8 cellular contexts compared by ENCODE assay signal in the genomic region with DNA sequence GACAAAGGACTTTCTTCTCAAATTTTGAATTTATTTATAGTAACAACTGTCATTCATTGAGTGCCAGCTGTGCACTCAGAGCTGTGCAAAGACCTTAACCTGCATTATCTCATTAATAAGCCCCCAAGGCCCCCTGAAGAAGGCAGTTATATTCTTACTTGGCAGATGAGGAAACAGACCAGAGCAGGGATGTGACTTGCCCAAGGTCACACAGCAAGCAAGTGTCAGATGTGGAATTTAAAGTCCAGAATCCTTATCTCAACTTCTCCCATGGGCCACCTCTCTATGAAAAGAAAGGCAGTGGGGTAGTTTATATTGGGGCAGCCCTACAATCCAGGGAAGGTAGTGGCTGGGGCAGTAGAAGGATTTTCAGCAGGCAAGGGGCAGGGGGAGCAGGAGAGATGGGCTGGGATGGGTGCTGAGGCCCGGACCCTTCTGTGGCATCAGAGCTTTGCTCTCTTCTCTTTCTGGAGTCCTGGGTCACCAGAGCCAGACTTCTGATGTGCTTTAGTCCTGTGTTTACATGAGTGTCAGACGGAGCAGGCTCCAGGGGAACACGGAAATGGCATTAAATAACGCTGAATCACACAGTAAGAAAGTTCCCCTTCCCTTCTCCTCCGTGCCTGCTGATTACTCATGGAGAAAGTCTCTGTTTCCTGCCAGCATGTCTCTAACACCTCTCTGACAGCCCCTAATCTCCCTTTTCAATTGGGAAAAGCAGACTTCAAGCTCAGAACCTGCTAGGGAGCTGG. TPM values are rescaled to one million over a fixed set of nuclear protein-coding genes. Genes with fewer than 3 reads are reported as not detected.
DNase-seq lines count a peak whose midpoint lies in the region; ATAC-seq and TF ChIP-seq lines count a peak whose summit lies in the region.

No MANE protein-coding gene starts in this region.

- H3K27ac Mint-ChIP-seq in activated CD4-positive, alpha-beta memory T cell treated with anti-CD3 and anti-CD28 coated beads for 36 hours: no peak overlapping the region
- no peak overlapping the region for H3K27ac Mint-ChIP-seq in activated CD4-positive, alpha-beta memory T cell treated with anti-CD3 and anti-CD28 coated beads, Interleukin-2, amount 10 ng/mL, durations not matched to agents 7 days and 5 days

- H3K27ac ChIP-seq in Peyer's patch (peak overlapping the region; percentile 42 to 80 (median 48)), esophagus squamous epithelium (peak overlapping the region; percentile 41 to 77 (median 56)), parathyroid adenoma (peak overlapping the region; percentile 67)

- ATAC-seq in HG02970 (IDR thresholded peaks at IDR 0.05; ENCODE audit: low FRiP score, unreplicated experiment): no peak
- ATAC-seq in GM21529 (IDR thresholded peaks at IDR 0.05; ENCODE audit: unreplicated experiment): no peak
- ATAC-seq in HG02678 (IDR thresholded peaks at IDR 0.05; ENCODE audit: unreplicated experiment): no peak

- H3K79me2 ChIP-seq in parathyroid adenoma: no peaks in the 10 kb centered on the region

- TF ChIP-seq CTCF in Peyer's patch (IDR thresholded peaks at IDR 0.05) (no peak), esophagus squamous epithelium (IDR thresholded peaks at IDR 0.05) (no peak), parathyroid adenoma (IDR thresholded peaks at IDR 0.05) (no peak)

- peak overlapping the region; percentile 56 for H2AFZ ChIP-seq in parathyroid adenoma

- no peaks in the 10 kb centered on the region for H3K9me3 Mint-ChIP-seq in activated CD4-positive, alpha-beta memory T cell treated with anti-CD3 and anti-CD28 coated beads for 36 hours
- H3K9me3 Mint-ChIP-seq in activated CD4-positive, alpha-beta memory T cell treated with anti-CD3 and anti-CD28 coated beads, Interleukin-2, amount 10 ng/mL, durations not matched to agents 7 days and 5 days: no peaks in the 10 kb centered on the region

- H3K27me3 Mint-ChIP-seq in activated CD4-positive, alpha-beta memory T cell treated with anti-CD3 and anti-CD28 coated beads for 36 hours: peaks cover 3% of the 10 kb centered on the region
- peaks cover under 1% of the 10 kb centered on the region for H3K27me3 Mint-ChIP-seq in activated CD4-positive, alpha-beta memory T cell treated with anti-CD3 and anti-CD28 coated beads, Interleukin-2, amount 10 ng/mL, durations not matched to agents 7 days and 5 days

- no peak overlapping the region for H3K9ac ChIP-seq in parathyroid adenoma

- TF ChIP-seq POLR2A in Peyer's patch (IDR thresholded peaks at IDR 0.05): no peak
- TF ChIP-seq POLR2A in esophagus squamous epithelium (IDR thresholded peaks at IDR 0.05): no peak

- intact Hi-C loops in activated CD4-positive, alpha-beta memory T cell treated with anti-CD3 and anti-CD28 coated beads for 36 hours (cut with micrococcal nuclease): no loop called here
- intact Hi-C loops in esophagus squamous epithelium (cut with DNase I): no loop called here

- CTCF ChIA-PET in activated CD4-positive, alpha-beta memory T cell treated with anti-CD3 and anti-CD28 coated beads for 36 hours (lab: Charles Lee): no interaction called here
- CTCF ChIA-PET in activated CD4-positive, alpha-beta memory T cell treated with anti-CD3 and anti-CD28 coated beads, Interleukin-2, amount 10 ng/mL, durations not matched to agents 7 days and 5 days (lab: Charles Lee): no interaction called here

- H3K9me3 ChIP-seq in Peyer's patch (no peaks in the 10 kb centered on the region), esophagus squamous epithelium (no peaks in the 10 kb centered on the region), parathyroid adenoma (ENCODE audit: control insufficient read depth, low read length) (no peaks in the 10 kb centered on the region)

- no peaks in the 10 kb centered on the region for H3K36me3 Mint-ChIP-seq in activated CD4-positive, alpha-beta memory T cell treated with anti-CD3 and anti-CD28 coated beads for 36 hours
- no peaks in the 10 kb centered on the region for H3K36me3 Mint-ChIP-seq in activated CD4-positive, alpha-beta memory T cell treated with anti-CD3 and anti-CD28 coated beads, Interleukin-2, amount 10 ng/mL, durations not matched to agents 7 days and 5 days (ENCODE audit: low read depth)

- H3K4me3 Mint-ChIP-seq in activated CD4-positive, alpha-beta memory T cell treated with anti-CD3 and anti-CD28 coated beads for 36 hours: no peak overlapping the region
- no peak overlapping the region for H3K4me3 Mint-ChIP-seq in activated CD4-positive, alpha-beta memory T cell treated with anti-CD3 and anti-CD28 coated beads, Interleukin-2, amount 10 ng/mL, durations not matched to agents 7 days and 5 days

- H3K4me3 ChIP-seq in Peyer's patch (no peak overlapping the region), esophagus squamous epithelium (no peak overlapping the region), parathyroid adenoma (ENCODE audit: low read depth, low read length) (no peak overlapping the region)

- peak overlapping the region; percentile 52 for H3K4me2 ChIP-seq in parathyroid adenoma (ENCODE audit: low read length)

- peaks cover 7% of the 10 kb centered on the region for H3K4me1 Mint-ChIP-seq in activated CD4-positive, alpha-beta memory T cell treated with anti-CD3 and anti-CD28 coated beads for 36 hours (ENCODE audit: low read depth)
- H3K4me1 Mint-ChIP-seq in activated CD4-positive, alpha-beta memory T cell treated with anti-CD3 and anti-CD28 coated beads, Interleukin-2, amount 10 ng/mL, durations not matched to agents 7 days and 5 days: peaks cover 16% of the 10 kb centered on the region

- H3K27me3 ChIP-seq in Peyer's patch (no peaks in the 10 kb centered on the region), esophagus squamous epithelium (peaks cover 0 to 31% (median 0%) of the 10 kb centered on the region in 4 donors), parathyroid adenoma (ENCODE audit: control insufficient read depth, insufficient read depth, low read length) (no peaks in the 10 kb centered on the region)

- peaks cover 0 to 41% (median 0%) of the 10 kb centered on the region in 4 donors for H3K4me1 ChIP-seq in Peyer's patch
- peaks cover 20 to 31% (median 22%) of the 10 kb centered on the region in 3 donors for H3K4me1 ChIP-seq in esophagus squamous epithelium
- peaks cover 5% of the 10 kb centered on the region for H3K4me1 ChIP-seq in parathyroid adenoma

- H3K36me3 ChIP-seq in Peyer's patch (no peaks in the 10 kb centered on the region), esophagus squamous epithelium (no peaks in the 10 kb centered on the region), parathyroid adenoma (ENCODE audit: control insufficient read depth, insufficient read depth, low read length) (no peaks in the 10 kb centered on the region)

- 2% methylated on average over 5 of the region's 5 CpGs for WGBS in esophagus squamous epithelium, 2 donors

- POLR2A ChIA-PET in activated CD4-positive, alpha-beta memory T cell treated with anti-CD3 and anti-CD28 coated beads for 36 hours (lab: Charles Lee): no interaction called here
- POLR2A ChIA-PET in activated CD4-positive, alpha-beta memory T cell treated with anti-CD3 and anti-CD28 coated beads, Interleukin-2, amount 10 ng/mL, durations not matched to agents 7 days and 5 days (lab: Charles Lee): no interaction called here

- DNase-seq in activated CD4-positive, alpha-beta memory T cell treated with anti-CD3 and anti-CD28 coated beads for 36 hours: peak; percentile 14
- DNase-seq in activated CD4-positive, alpha-beta memory T cell treated with anti-CD3 and anti-CD28 coated beads, Interleukin-2, amount 10 ng/mL, durations not matched to agents 7 days and 5 days: no peak
- DNase-seq in Peyer's patch (peak in 1 of 3 donors; percentile 64), esophagus squamous epithelium (lab: John Stamatoyannopoulos, UW) (no peak)

RNA-seq across cellular contexts. Expression of a gene that starts 39.5 kb away (rescaled TPM):
- total RNA-seq in activated CD4-positive, alpha-beta memory T cell treated with anti-CD3 and anti-CD28 coated beads for 36 hours: under 1 TPM; 0.07 to 0.17 TPM
- not detected for total RNA-seq in activated CD4-positive, alpha-beta memory T cell treated with anti-CD3 and anti-CD28 coated beads, Interleukin-2, amount 10 ng/mL, durations not matched to agents 7 days and 5 days
- total RNA-seq in Peyer's patch (10 to 100 TPM; 24.5 to 71.0 (median 53.9) TPM), esophagus squamous epithelium (1 to 10 TPM in 2 of 4 donors, under 1 TPM in 2; 0.08 to 3.4 (median 1.9) TPM)

Comparison
In these comparisons a context has a peak if more than half of its experiments do, and no peak if none do; other contexts are left out.
1. RNA of a gene that starts 39.5 kb away (total RNA-seq): 24.5 to 71.0 TPM in Peyer's patch; 0.08 to 3.4 TPM in esophagus squamous epithelium, 0.07 to 0.17 TPM in activated CD4-positive, alpha-beta memory T cell treated with anti-CD3 and anti-CD28 coated beads for 36 hours and not detected in activated CD4-positive, alpha-beta memory T cell treated with anti-CD3 and anti-CD28 coated beads, Interleukin-2, amount 10 ng/mL, durations not matched to agents 7 days and 5 days; every median in the first group is over 4 times any median in the second.
2. Peak in every context shown above with its lines, with median percentiles within 50 percentile points of each other: H3K27ac ChIP-seq.